In the genomic region with DNA sequence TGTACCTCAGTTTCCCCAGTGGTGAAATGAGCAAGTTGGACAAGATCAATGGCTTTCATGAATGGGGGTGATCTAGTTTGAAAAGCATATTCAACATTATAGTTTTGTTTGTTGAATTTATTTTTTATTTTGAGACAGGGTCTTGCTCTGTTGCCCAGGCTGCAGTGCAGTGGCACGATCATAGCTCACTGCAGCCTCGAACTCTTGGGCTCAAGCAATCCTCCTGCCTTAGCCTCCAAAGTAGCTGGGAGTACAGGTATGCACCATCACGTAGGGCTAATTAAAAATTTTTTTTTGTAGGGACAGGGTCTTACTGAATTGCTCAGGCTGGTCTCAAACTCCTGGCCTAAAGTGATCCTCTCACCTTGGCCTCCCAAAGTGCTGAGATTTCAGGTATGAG, we compare ENCODE assay signal across 28 cellular contexts.
"Had no signal": no experiment of that assay in that cellular context is flagged by ENCODE, and none has a peak within 500 bp of the region (broad histone marks: within the 10 kb centered on the region; RNA-seq: fewer than 3 reads in every experiment).

No MANE protein-coding gene starts in this region.

- H3K4me3 ChIP-seq: colonic mucosa, coronary artery, dorsolateral prefrontal cortex, esophagus muscularis mucosa, esophagus squamous epithelium, gastrocnemius medialis, gastroesophageal sphincter, heart left ventricle, heart right ventricle had no signal

- H3K27me3 ChIP-seq: colonic mucosa, dorsolateral prefrontal cortex, esophagus muscularis mucosa, esophagus squamous epithelium, gastrocnemius medialis, gastroesophageal sphincter, heart left ventricle, heart right ventricle had no signal

- DNase-seq: colonic mucosa; cortex of kidney; dermis blood vessel endothelial cell; dorsolateral prefrontal cortex; effector CD4-positive, alpha-beta T cell; effector CD8-positive, alpha-beta T cell; effector memory CD4-positive, alpha-beta T cell; effector memory CD8-positive, alpha-beta T cell; endodermal cell; erythroblast; esophagus squamous epithelium; foreskin fibroblast; foreskin keratinocyte; foreskin melanocyte; gastrocnemius medialis; glutamatergic neuron; head of caudate nucleus; heart left ventricle; heart right ventricle had no signal

- H3K36me3 ChIP-seq: colonic mucosa, esophagus muscularis mucosa, esophagus squamous epithelium, gastrocnemius medialis, gastroesophageal sphincter, heart left ventricle, heart right ventricle had no signal

- H3K9me3 ChIP-seq: colonic mucosa, esophagus muscularis mucosa, esophagus squamous epithelium, gastrocnemius medialis, gastroesophageal sphincter, heart left ventricle, heart right ventricle had no signal

- FAIRE-seq: colon, endometrium, endothelial cell of umbilical vein, frontal cortex had no signal

- H3K27ac ChIP-seq: colonic mucosa, coronary artery, dorsolateral prefrontal cortex, epithelial cell of prostate, esophagus muscularis mucosa, esophagus squamous epithelium, foreskin keratinocyte, gastrocnemius medialis, gastroesophageal sphincter, heart left ventricle, heart right ventricle had no signal

- ATAC-seq: effector memory CD8-positive, alpha-beta T cell; esophagus mucosa; foreskin keratinocyte; gastrocnemius medialis; gastroesophageal sphincter; heart left ventricle; heart right ventricle had no signal

- H3K4me1 ChIP-seq: colonic mucosa, gastrocnemius medialis, gastroesophageal sphincter had no signal
